In genomic region chr17:55702150-55702549, GRCh38 we compare ENCODE assay signal across 1 cellular context.
TF ChIP-seq lines count a peak whose summit lies in the region.

No MANE protein-coding gene starts in this region.

TF ChIP-seq in HepG2, 621 proteins besides CTCF, POLR2A, EP300 and RAD21:
- TF ChIP-seq ZMAT5 (CRISPR knock-in tag; IDR thresholded peaks at IDR 0.05; ENCODE audit: borderline replicate concordance, low read depth) (no peak), ZNF205 (CRISPR knock-in tag; IDR thresholded peaks at IDR 0.05) (no peak), ZNF142 (CRISPR knock-in tag; IDR thresholded peaks at IDR 0.05) (no peak), ZNF547 (CRISPR knock-in tag; IDR thresholded peaks at IDR 0.05) (no peak), ZNF460 (CRISPR knock-in tag; IDR thresholded peaks at IDR 0.05; ENCODE audit: borderline replicate concordance) (no peak), ZSCAN5A (CRISPR knock-in tag; IDR thresholded peaks at IDR 0.05; ENCODE audit: borderline replicate concordance) (no peak), ZNF691 (CRISPR knock-in tag; IDR thresholded peaks at IDR 0.05; ENCODE audit: borderline replicate concordance, low read depth) (no peak), KLF16 (CRISPR knock-in tag; IDR thresholded peaks at IDR 0.05) (no peak), ZNF326 (CRISPR knock-in tag; IDR thresholded peaks at IDR 0.05; ENCODE audit: borderline replicate concordance) (no peak), MYPOP (CRISPR knock-in tag; IDR thresholded peaks at IDR 0.05) (no peak), ZNF414 (CRISPR knock-in tag; IDR thresholded peaks at IDR 0.05) (no peak), MIER3 (CRISPR knock-in tag; IDR thresholded peaks at IDR 0.05; ENCODE audit: borderline replicate concordance) (no peak), PCBP1 (IDR thresholded peaks at IDR 0.05; ENCODE audit: borderline replicate concordance, low read depth, low read length) (no peak), ZNF276 (CRISPR knock-in tag; IDR thresholded peaks at IDR 0.05; ENCODE audit: low read depth) (no peak), TGIF2 (CRISPR knock-in tag; IDR thresholded peaks at IDR 0.05) (no peak), SMAD9 (CRISPR knock-in tag; IDR thresholded peaks at IDR 0.05) (no peak)
